In genomic region chr6:2630362-2630761, GRCh38 we compare ENCODE assay signal across 11 cellular contexts.
DNase-seq lines count a peak whose midpoint lies in the region; ATAC-seq, FAIRE-seq and TF ChIP-seq lines count a peak whose summit lies in the region.
"Had no signal": no experiment of that assay in that cellular context is flagged by ENCODE, and none has a peak within 500 bp of the region (broad histone marks: within the 10 kb centered on the region; RNA-seq: fewer than 3 reads in every experiment).

No MANE protein-coding gene starts in this region.

- H3K4me1 ChIP-seq in astrocyte (ENCODE audit: insufficient read depth, low read length), result peaks cover 42% of the 10 kb centered on the region
- no peaks in the 10 kb centered on the region for H3K4me1 ChIP-seq in hepatocyte (ENCODE audit: insufficient read depth)
- peaks cover 6 to 19% of the 10 kb centered on the region in 2 donors for H3K4me1 ChIP-seq in aorta (ENCODE audit: control insufficient read depth in 1 of 2, insufficient read depth in 2 of 2, low read length in 2 of 2)

- H3K9me3 ChIP-seq in astrocyte (ENCODE audit: insufficient read depth, low read depth, low read length) (no peaks in the 10 kb centered on the region), hepatocyte (ENCODE audit: low read depth) (no peaks in the 10 kb centered on the region), aorta (ENCODE audit: control insufficient read depth, low read length) (no peaks in the 10 kb centered on the region)

- intact Hi-C loops in left cardiac atrium (cut with DNase I) (loop anchor here in 1 of 2 donors (10.0 kb wide), 3 partner anchors 186 to 426 kb away; no protein-coding TSS in a partner anchor), left ventricle myocardium superior (cut with micrococcal nuclease) (loop anchor here (10.0 kb wide), 1 partner anchor 1036 kb away; no protein-coding TSS in a partner anchor), aorta (cut with DNase I) (loop anchor here (5.0 to 10.0 kb wide), 7 partner anchors 178 to 736 kb away; no protein-coding TSS in a partner anchor)
- intact Hi-C loops in activated CD8-positive, alpha-beta T cell treated with anti-CD3 and anti-CD28 coated beads for 36 hours (cut with micrococcal nuclease), result loop anchor here (10.0 kb wide), 1 partner anchor 176 kb away; no protein-coding TSS in a partner anchor

- peak in 1 of 2 donors; percentile 31 for ATAC-seq in left cardiac atrium
- no peak for ATAC-seq in left ventricle myocardium superior
- peak; percentile 1 for ATAC-seq in aorta (ENCODE audit: low FRiP score)
- ATAC-seq in activated CD8-positive, alpha-beta T cell treated with anti-CD3 and anti-CD28 coated beads for 36 hours, result no peak
- ATAC-seq: naive thymus-derived CD4-positive, alpha-beta T cell; Right ventricle myocardium inferior had no signal

- H3K4me2 ChIP-seq in astrocyte (ENCODE audit: low read length) (peak overlapping the region; percentile 72), hepatocyte (no peak overlapping the region)

- H3K9me2 ChIP-seq in hepatocyte (replicated peaks; ENCODE audit: insufficient read depth), result no peaks in the 10 kb centered on the region

- H3K36me3 ChIP-seq in astrocyte (ENCODE audit: insufficient read depth, low read length) (no peaks in the 10 kb centered on the region), hepatocyte (replicated peaks; ENCODE audit: insufficient read depth, low read depth) (no peaks in the 10 kb centered on the region), aorta (ENCODE audit: control insufficient read depth in 1 of 2, insufficient read depth in 2 of 2, low read length in 1 of 2) (no peaks in the 10 kb centered on the region)

- peak overlapping the region; percentile 87 for H3K27ac ChIP-seq in astrocyte (ENCODE audit: low read depth, low read length)
- peak overlapping the region; percentile 36 for H3K27ac ChIP-seq in hepatocyte
- peak overlapping the region; percentile 95 to 100 for H3K27ac ChIP-seq in aorta (ENCODE audit: low read depth in 1 of 2, low read length in 2 of 2)

- CTCF ChIA-PET in activated CD8-positive, alpha-beta T cell treated with anti-CD3 and anti-CD28 coated beads for 36 hours (lab: Charles Lee), result no interaction called here

- FAIRE-seq in astrocyte (lab: Jason Lieb, UNC), result peak; percentile 96

- no peaks in the 10 kb centered on the region for H3K79me2 ChIP-seq in astrocyte (ENCODE audit: insufficient read depth, low read length)
- H3K79me2 ChIP-seq in hepatocyte, result no peaks in the 10 kb centered on the region

- H3K9me3 Mint-ChIP-seq in astrocyte (ENCODE audit: unreplicated experiment), result no peaks in the 10 kb centered on the region
- no peaks in the 10 kb centered on the region for H3K9me3 Mint-ChIP-seq in activated CD8-positive, alpha-beta T cell treated with anti-CD3 and anti-CD28 coated beads for 36 hours
- H3K9me3 Mint-ChIP-seq: naive thymus-derived CD4-positive, alpha-beta T cell had no signal

- peak overlapping the region; percentile 50 for H3K9ac ChIP-seq in astrocyte (ENCODE audit: low read length)

- no peak overlapping the region for H3K4me3 Mint-ChIP-seq in astrocyte (ENCODE audit: unreplicated experiment)
- no peak overlapping the region for H3K4me3 Mint-ChIP-seq in activated CD8-positive, alpha-beta T cell treated with anti-CD3 and anti-CD28 coated beads for 36 hours
- H3K4me3 Mint-ChIP-seq: B cell; naive thymus-derived CD4-positive, alpha-beta T cell had no signal

- H2AFZ ChIP-seq in astrocyte (ENCODE audit: low read depth, low read length) (no peak overlapping the region), hepatocyte (no peak overlapping the region)

- H3K27me3 Mint-ChIP-seq in astrocyte (ENCODE audit: low read depth, unreplicated experiment), result no peaks in the 10 kb centered on the region
- peaks cover 6% of the 10 kb centered on the region for H3K27me3 Mint-ChIP-seq in activated CD8-positive, alpha-beta T cell treated with anti-CD3 and anti-CD28 coated beads for 36 hours
- H3K27me3 Mint-ChIP-seq: B cell had no signal

- TF ChIP-seq CTCF in astrocyte (IDR thresholded peaks at IDR 0.05; ENCODE audit: insufficient read depth, low read depth, low read length) (no peak), hepatocyte (IDR thresholded peaks at IDR 0.05; ENCODE audit: poor library complexity) (no peak)
- no peak for TF ChIP-seq CTCF in activated CD8-positive, alpha-beta T cell treated with anti-CD3 and anti-CD28 coated beads for 36 hours (IDR thresholded peaks at IDR 0.05)

- H4K20me1 ChIP-seq in astrocyte (ENCODE audit: insufficient read depth, low read length), result no peaks in the 10 kb centered on the region
- H4K20me1 ChIP-seq in hepatocyte (ENCODE audit: insufficient read depth, poor library complexity, severe bottlenecking), result no peaks in the 10 kb centered on the region

- POLR2A ChIA-PET in activated CD8-positive, alpha-beta T cell treated with anti-CD3 and anti-CD28 coated beads for 36 hours (lab: Charles Lee), result no interaction called here

- 73% methylated on average over 6 of the region's 6 CpGs for WGBS in hepatocyte (ENCODE audit: low lambda C conversion rate, missing lambda C conversion rate)
- 5 to 9% methylated on average over 6 of the region's 6 CpGs for WGBS in aorta, 2 donors

- H3K4me1 Mint-ChIP-seq in astrocyte (ENCODE audit: low read depth, unreplicated experiment), result peaks cover 20% of the 10 kb centered on the region
- H3K4me1 Mint-ChIP-seq in activated CD8-positive, alpha-beta T cell treated with anti-CD3 and anti-CD28 coated beads for 36 hours (ENCODE audit: low read depth), result peaks cover 9% of the 10 kb centered on the region

- peaks cover 3% of the 10 kb centered on the region for H3K36me3 Mint-ChIP-seq in astrocyte (ENCODE audit: low read depth, unreplicated experiment)
- no peaks in the 10 kb centered on the region for H3K36me3 Mint-ChIP-seq in activated CD8-positive, alpha-beta T cell treated with anti-CD3 and anti-CD28 coated beads for 36 hours (ENCODE audit: low read depth)
- H3K36me3 Mint-ChIP-seq: naive thymus-derived CD4-positive, alpha-beta T cell had no signal

- DNase-seq in left cardiac atrium (peak; percentile 43), left ventricle myocardium superior (no peak), astrocyte (ENCODE audit: low read depth) (peak; percentile 98), hepatocyte (ENCODE audit: low spot score) (peak; percentile 72), aorta (peak; percentile 80 to 89), cortex of kidney (lab: John Stamatoyannopoulos, UW) (no peak), RPMI8226 (no peak)
- no peak for DNase-seq in activated CD8-positive, alpha-beta T cell treated with anti-CD3 and anti-CD28 coated beads for 36 hours
- DNase-seq: naive thymus-derived CD4-positive, alpha-beta T cell had no signal

- peak overlapping the region; percentile 83 for H3K27ac Mint-ChIP-seq in astrocyte (ENCODE audit: unreplicated experiment)
- no peak overlapping the region for H3K27ac Mint-ChIP-seq in activated CD8-positive, alpha-beta T cell treated with anti-CD3 and anti-CD28 coated beads for 36 hours
- H3K27ac Mint-ChIP-seq: B cell; naive thymus-derived CD4-positive, alpha-beta T cell had no signal

- H3K27me3 ChIP-seq in astrocyte (ENCODE audit: insufficient read depth, low read length) (no peaks in the 10 kb centered on the region), hepatocyte (no peaks in the 10 kb centered on the region), aorta (ENCODE audit: control insufficient read depth in 1 of 2, insufficient read depth in 2 of 2, low read length in 1 of 2) (no peaks in the 10 kb centered on the region)

- H3K4me3 ChIP-seq in astrocyte (ENCODE audit: insufficient read depth, low read depth, low read length) (no peak overlapping the region), hepatocyte (no peak overlapping the region), aorta (ENCODE audit: low read length in 2 of 2) (no peak overlapping the region)

Comparison
In these comparisons a context has a peak if more than half of its experiments do, and no peak if none do; other contexts are left out.
1. DNase-seq: peak in left cardiac atrium (single experiment), astrocyte (single experiment), hepatocyte (single experiment) and aorta (2 of 2); none in left ventricle myocardium superior (single experiment), cortex of kidney (single experiment), RPMI8226 (single experiment) and activated CD8-positive, alpha-beta T cell treated with anti-CD3 and anti-CD28 coated beads for 36 hours (single experiment).
2. H3K27ac ChIP-seq: peak in every context shown above with its lines; median percentile 98 in aorta; 87 in astrocyte; 36 in hepatocyte.